ENCODE assay signal across 13 cellular contexts in the genomic region with DNA sequence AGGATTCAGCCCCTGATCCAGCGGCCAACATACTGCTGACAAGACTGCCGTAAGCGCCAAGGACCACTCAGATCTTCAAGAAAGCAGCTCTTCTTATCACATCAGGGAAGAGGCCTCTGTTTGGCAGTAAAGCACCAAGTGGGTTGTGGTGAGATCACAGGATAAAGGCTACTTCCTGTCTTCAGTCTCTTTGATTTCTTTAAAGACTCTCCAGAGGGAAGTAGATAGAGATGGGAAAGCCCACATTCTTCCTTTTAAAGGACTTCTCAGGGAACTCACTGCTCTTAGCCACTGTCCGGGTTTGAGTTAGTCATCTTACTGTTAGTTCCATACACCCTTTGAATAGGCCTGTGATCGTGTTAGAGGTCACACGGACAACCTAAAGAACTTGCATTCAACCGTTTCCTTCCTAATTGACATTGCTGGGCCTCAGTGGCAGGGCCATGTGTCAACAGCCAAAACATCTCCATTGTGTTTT. TPM values are rescaled to one million over a fixed set of nuclear protein-coding genes. Genes with fewer than 3 reads are reported as not detected.
DNase-seq lines count a peak whose midpoint lies in the region; ATAC-seq, FAIRE-seq and TF ChIP-seq lines count a peak whose summit lies in the region.
"Had no signal": no experiment of that assay in that cellular context is flagged by ENCODE, and none has a peak within 500 bp of the region (broad histone marks: within the 10 kb centered on the region; RNA-seq: fewer than 3 reads in every experiment).

No MANE protein-coding gene starts in this region.

- H3K36me3 ChIP-seq in astrocyte (ENCODE audit: insufficient read depth, low read length), result no peaks in the 10 kb centered on the region
- H3K36me3 ChIP-seq in breast epithelium, result no peaks in the 10 kb centered on the region
- H3K36me3 ChIP-seq: BE2C, neutrophil had no signal

- no peak overlapping the region for H3K4me3 ChIP-seq in astrocyte (ENCODE audit: insufficient read depth, low read depth, low read length)
- H3K4me3 ChIP-seq in breast epithelium, result no peak overlapping the region

- POLR2A ChIA-PET in activated naive CD8-positive, alpha-beta T cell treated with anti-CD3 and anti-CD28 coated beads, Interleukin-2, amount 10 ng/mL, durations not matched to agents 7 days and 5 days (lab: Charles Lee), result interaction anchor here (2.0 kb wide), 1 partner anchor 48 kb away, joined by 5 read pairs; a partner anchor contains a TSS

- H3K27ac Mint-ChIP-seq in activated naive CD8-positive, alpha-beta T cell treated with anti-CD3 and anti-CD28 coated beads, Interleukin-2, amount 10 ng/mL, durations not matched to agents 7 days and 5 days, result peak overlapping the region; percentile 30
- no peak overlapping the region for H3K27ac Mint-ChIP-seq in activated naive CD8-positive, alpha-beta T cell treated with anti-CD3 and anti-CD28 coated beads for 36 hours
- H3K27ac Mint-ChIP-seq in astrocyte (ENCODE audit: unreplicated experiment), result no peak overlapping the region
- H3K27ac Mint-ChIP-seq: activated naive CD8-positive, alpha-beta T cell; IgD-negative memory B cell had no signal

- H4K20me1 ChIP-seq in astrocyte (ENCODE audit: insufficient read depth, low read length), result no peaks in the 10 kb centered on the region

- no peak overlapping the region for H3K27ac ChIP-seq in astrocyte (ENCODE audit: low read depth, low read length)
- H3K27ac ChIP-seq in breast epithelium, result no peak overlapping the region
- H3K27ac ChIP-seq: neutrophil had no signal

- TF ChIP-seq POLR2A in breast epithelium (IDR thresholded peaks at IDR 0.05), result no peak

- H3K79me2 ChIP-seq in astrocyte (ENCODE audit: insufficient read depth, low read length), result no peaks in the 10 kb centered on the region

- H3K4me3 Mint-ChIP-seq in activated naive CD8-positive, alpha-beta T cell treated with anti-CD3 and anti-CD28 coated beads, Interleukin-2, amount 10 ng/mL, durations not matched to agents 7 days and 5 days, result peak overlapping the region; percentile 21
- no peak overlapping the region for H3K4me3 Mint-ChIP-seq in activated naive CD8-positive, alpha-beta T cell treated with anti-CD3 and anti-CD28 coated beads for 36 hours
- H3K4me3 Mint-ChIP-seq in astrocyte (ENCODE audit: unreplicated experiment), result no peak overlapping the region
- H3K4me3 Mint-ChIP-seq: activated naive CD8-positive, alpha-beta T cell; IgD-negative memory B cell had no signal

- DNase-seq in activated naive CD8-positive, alpha-beta T cell treated with anti-CD3 and anti-CD28 coated beads, Interleukin-2, amount 10 ng/mL, durations not matched to agents 7 days and 5 days, result no peak
- no peak for DNase-seq in activated naive CD8-positive, alpha-beta T cell treated with anti-CD3 and anti-CD28 coated beads for 36 hours
- DNase-seq in NCI-H226, result peak; percentile 12
- DNase-seq in astrocyte (ENCODE audit: low read depth), result no peak
- DNase-seq in pons (ENCODE audit: low spot score), result peak; percentile 73
- DNase-seq in breast epithelium (ENCODE audit: low spot score in 2 of 2), result no peak
- DNase-seq in NCI-H524 (lab: John Stamatoyannopoulos, UW), result no peak
- DNase-seq in stimulated activated naive CD4-positive, alpha-beta T cell treated with Interleukin-2 at 50 U/mL for 16 hours (lab: John Stamatoyannopoulos, UW), result no peak
- DNase-seq: BE2C, NCI-H524 treated with DMSO at 0.1 percent for 48 hours had no signal

- no peaks in the 10 kb centered on the region for H3K9me3 Mint-ChIP-seq in activated naive CD8-positive, alpha-beta T cell treated with anti-CD3 and anti-CD28 coated beads, Interleukin-2, amount 10 ng/mL, durations not matched to agents 7 days and 5 days
- H3K9me3 Mint-ChIP-seq in activated naive CD8-positive, alpha-beta T cell treated with anti-CD3 and anti-CD28 coated beads for 36 hours, result no peaks in the 10 kb centered on the region
- no peaks in the 10 kb centered on the region for H3K9me3 Mint-ChIP-seq in astrocyte (ENCODE audit: unreplicated experiment)

- intact Hi-C loops in breast epithelium (cut with DNase I; ENCODE audit: low total_unique reads), result no loop called here

- peak; percentile 88 for ATAC-seq in activated naive CD8-positive, alpha-beta T cell treated with anti-CD3 and anti-CD28 coated beads, Interleukin-2, amount 10 ng/mL, durations not matched to agents 7 days and 5 days (ENCODE audit: low read depth)

- peak overlapping the region; percentile 19 for H2AFZ ChIP-seq in astrocyte (ENCODE audit: low read depth, low read length)

- H3K4me2 ChIP-seq in astrocyte (ENCODE audit: low read length), result no peak overlapping the region

- no peak overlapping the region for H3K9ac ChIP-seq in astrocyte (ENCODE audit: low read length)

- H3K4me1 ChIP-seq in astrocyte (ENCODE audit: insufficient read depth, low read length) (peaks cover 6% of the 10 kb centered on the region), breast epithelium (no peaks in the 10 kb centered on the region)
- H3K4me1 ChIP-seq: BE2C had no signal

- H3K27me3 ChIP-seq in astrocyte (ENCODE audit: insufficient read depth, low read length) (no peaks in the 10 kb centered on the region), breast epithelium (no peaks in the 10 kb centered on the region)
- H3K27me3 ChIP-seq: BE2C had no signal

- H3K27me3 Mint-ChIP-seq in activated naive CD8-positive, alpha-beta T cell treated with anti-CD3 and anti-CD28 coated beads, Interleukin-2, amount 10 ng/mL, durations not matched to agents 7 days and 5 days, result no peaks in the 10 kb centered on the region
- no peaks in the 10 kb centered on the region for H3K27me3 Mint-ChIP-seq in activated naive CD8-positive, alpha-beta T cell treated with anti-CD3 and anti-CD28 coated beads for 36 hours
- no peaks in the 10 kb centered on the region for H3K27me3 Mint-ChIP-seq in astrocyte (ENCODE audit: low read depth, unreplicated experiment)
- H3K27me3 Mint-ChIP-seq: activated naive CD8-positive, alpha-beta T cell had no signal

- no peaks in the 10 kb centered on the region for H3K36me3 Mint-ChIP-seq in activated naive CD8-positive, alpha-beta T cell treated with anti-CD3 and anti-CD28 coated beads, Interleukin-2, amount 10 ng/mL, durations not matched to agents 7 days and 5 days
- H3K36me3 Mint-ChIP-seq in activated naive CD8-positive, alpha-beta T cell treated with anti-CD3 and anti-CD28 coated beads for 36 hours, result no peaks in the 10 kb centered on the region
- H3K36me3 Mint-ChIP-seq in astrocyte (ENCODE audit: low read depth, unreplicated experiment), result no peaks in the 10 kb centered on the region
- H3K36me3 Mint-ChIP-seq: activated naive CD8-positive, alpha-beta T cell; IgD-negative memory B cell had no signal

- peak; percentile 47 for FAIRE-seq in astrocyte (lab: Jason Lieb, UNC)

- no peak for TF ChIP-seq CTCF in astrocyte (IDR thresholded peaks at IDR 0.05; ENCODE audit: insufficient read depth, low read depth, low read length)
- TF ChIP-seq CTCF in breast epithelium (IDR thresholded peaks at IDR 0.05), result no peak

- H3K4me1 Mint-ChIP-seq in activated naive CD8-positive, alpha-beta T cell treated with anti-CD3 and anti-CD28 coated beads, Interleukin-2, amount 10 ng/mL, durations not matched to agents 7 days and 5 days, result peaks cover 20% of the 10 kb centered on the region
- H3K4me1 Mint-ChIP-seq in activated naive CD8-positive, alpha-beta T cell treated with anti-CD3 and anti-CD28 coated beads for 36 hours, result peaks cover 19% of the 10 kb centered on the region
- H3K4me1 Mint-ChIP-seq in astrocyte (ENCODE audit: low read depth, unreplicated experiment), result peaks cover 17% of the 10 kb centered on the region

- H3K9me3 ChIP-seq in astrocyte (ENCODE audit: insufficient read depth, low read depth, low read length) (no peaks in the 10 kb centered on the region), breast epithelium (no peaks in the 10 kb centered on the region)
- H3K9me3 ChIP-seq: BE2C, neutrophil had no signal

RNA-seq across cellular contexts. Expression of a gene that starts 47.2 kb away (rescaled TPM):
- 10 to 100 TPM; 55.4 to 59.3 TPM for total RNA-seq in activated naive CD8-positive, alpha-beta T cell treated with anti-CD3 and anti-CD28 coated beads, Interleukin-2, amount 10 ng/mL, durations not matched to agents 7 days and 5 days
- total RNA-seq in activated naive CD8-positive, alpha-beta T cell treated with anti-CD3 and anti-CD28 coated beads for 36 hours, result 100 to 1,000 TPM; 134 TPM
- total RNA-seq in astrocyte, result 125 and 131 TPM in 2 replicates
- total RNA-seq in breast epithelium, result 10 to 100 TPM; 47.3 to 72.5 (median 65.5) TPM

Comparison
In these comparisons a context has a peak if more than half of its experiments do, and no peak if none do; other contexts are left out.
1. DNase-seq: peak in NCI-H226 (single experiment) and pons (single experiment); none in activated naive CD8-positive, alpha-beta T cell treated with anti-CD3 and anti-CD28 coated beads, Interleukin-2, amount 10 ng/mL, durations not matched to agents 7 days and 5 days (single experiment), activated naive CD8-positive, alpha-beta T cell treated with anti-CD3 and anti-CD28 coated beads for 36 hours (single experiment), astrocyte (single experiment), breast epithelium (0 of 2), NCI-H524 (0 of 2) and stimulated activated naive CD4-positive, alpha-beta T cell treated with Interleukin-2 at 50 U/mL for 16 hours (single experiment).